8 cellular contexts compared by ENCODE assay signal in genomic region chr15:76866716-76867321, GRCh38. TPM values are rescaled to one million over a fixed set of nuclear protein-coding genes. Genes with fewer than 3 reads are reported as not detected.
A peak's percentile ranks its signal among the peaks of the same experiment; 100 is the strongest.
DNase-seq lines count a peak whose midpoint lies in the region; ATAC-seq, FAIRE-seq and TF ChIP-seq lines count a peak whose summit lies in the region.

No MANE protein-coding gene starts in this region.

- ATAC-seq in GM23338 (no peak), gastroesophageal sphincter (no peak)

- H3K9me3 Mint-ChIP-seq in GM23338: no peaks in the 10 kb centered on the region
- H3K9me3 Mint-ChIP-seq in activated CD4-positive, alpha-beta memory T cell treated with anti-CD3 and anti-CD28 coated beads, Interleukin-2, amount 10 ng/mL, durations not matched to agents 7 days and 5 days: no peaks in the 10 kb centered on the region

- no peaks in the 10 kb centered on the region for H3K9me2 ChIP-seq in GM23338 (ENCODE audit: insufficient read depth)

- H3K27ac ChIP-seq in GM23338 (ENCODE audit: low read depth) (no peak overlapping the region), RWPE1 (no peak overlapping the region), gastroesophageal sphincter (no peak overlapping the region), small intestine (ENCODE audit: low read depth in 1 of 2, low read length in 1 of 2) (no peak overlapping the region)

- H3K36me3 Mint-ChIP-seq in GM23338 (ENCODE audit: low read depth): no peaks in the 10 kb centered on the region
- peaks cover 3% of the 10 kb centered on the region for H3K36me3 Mint-ChIP-seq in activated CD4-positive, alpha-beta memory T cell treated with anti-CD3 and anti-CD28 coated beads, Interleukin-2, amount 10 ng/mL, durations not matched to agents 7 days and 5 days (ENCODE audit: low read depth)

- POLR2A ChIA-PET in RWPE1 (lab: Yijun Ruan, JAX; ENCODE audit: low non-redundant PET): no interaction called here
- POLR2A ChIA-PET in activated CD4-positive, alpha-beta memory T cell treated with anti-CD3 and anti-CD28 coated beads, Interleukin-2, amount 10 ng/mL, durations not matched to agents 7 days and 5 days (lab: Charles Lee): interaction anchor here (0.8 kb wide), 1 partner anchor 235 kb away, joined by 4 read pairs; no protein-coding TSS in a partner anchor

- DNase-seq in AML-193 (lab: John Stamatoyannopoulos, UW) (peak; percentile 32 to 41), GM23338 (ENCODE audit: low spot score) (peak; percentile 43), RWPE1 (ENCODE audit: low spot score) (peak; percentile 12), small intestine (peak; percentile 23), cortex of kidney (lab: John Stamatoyannopoulos, UW) (no peak), NK-92 (lab: John Stamatoyannopoulos, UW; ENCODE audit: unreplicated experiment) (no peak)
- DNase-seq in activated CD4-positive, alpha-beta memory T cell treated with anti-CD3 and anti-CD28 coated beads, Interleukin-2, amount 10 ng/mL, durations not matched to agents 7 days and 5 days: no peak

- H3K27me3 ChIP-seq in GM23338 (ENCODE audit: insufficient read depth) (no peaks in the 10 kb centered on the region), gastroesophageal sphincter (no peaks in the 10 kb centered on the region), small intestine (ENCODE audit: control insufficient read depth in 2 of 2, insufficient read depth in 2 of 2, low read length in 2 of 2) (no peaks in the 10 kb centered on the region)

- H3K4me2 ChIP-seq in GM23338: no peak overlapping the region

- H3K4me3 Mint-ChIP-seq in GM23338: no peak overlapping the region
- H3K4me3 Mint-ChIP-seq in activated CD4-positive, alpha-beta memory T cell treated with anti-CD3 and anti-CD28 coated beads, Interleukin-2, amount 10 ng/mL, durations not matched to agents 7 days and 5 days: no peak overlapping the region

- no peaks in the 10 kb centered on the region for H3F3A ChIP-seq in GM23338 (replicated peaks; ENCODE audit: low read depth)

- H3K4me1 ChIP-seq in GM23338 (ENCODE audit: insufficient read depth) (no peaks in the 10 kb centered on the region), gastroesophageal sphincter (peaks cover 0 to 16% (median 0%) of the 10 kb centered on the region in 3 donors), small intestine (ENCODE audit: control insufficient read depth in 2 of 2, insufficient read depth in 1 of 2, low read depth in 1 of 2, low read length in 1 of 2) (no peaks in the 10 kb centered on the region)

- H3K9me3 ChIP-seq in gastroesophageal sphincter: no peaks in the 10 kb centered on the region
- H3K9me3 ChIP-seq in small intestine (ENCODE audit: control insufficient read depth, low read depth): no peaks in the 10 kb centered on the region

- H3K27ac Mint-ChIP-seq in GM23338: no peak overlapping the region
- no peak overlapping the region for H3K27ac Mint-ChIP-seq in activated CD4-positive, alpha-beta memory T cell treated with anti-CD3 and anti-CD28 coated beads, Interleukin-2, amount 10 ng/mL, durations not matched to agents 7 days and 5 days

- H2AFZ ChIP-seq in GM23338: no peak overlapping the region

- TF ChIP-seq EP300 in gastroesophageal sphincter (IDR thresholded peaks at IDR 0.05): no peak

- peak; percentile 58 to 71 for TF ChIP-seq CTCF in GM23338 (conservative IDR thresholded peaks at IDR 0.05; ENCODE audit: low read depth in 2 of 2)
- TF ChIP-seq CTCF in RWPE1 (conservative IDR thresholded peaks at IDR 0.05; ENCODE audit: low read depth): peak; percentile 67
- TF ChIP-seq CTCF in gastroesophageal sphincter (IDR thresholded peaks at IDR 0.05): peak in 3 of 4 experiments; percentile 31 to 37 (median 34)

- no peaks in the 10 kb centered on the region for H3K36me3 ChIP-seq in GM23338 (ENCODE audit: insufficient read depth)
- H3K36me3 ChIP-seq in gastroesophageal sphincter: no peaks in the 10 kb centered on the region
- H3K36me3 ChIP-seq in small intestine (ENCODE audit: control insufficient read depth in 2 of 2, insufficient read depth in 2 of 2, low read length in 2 of 2): no peaks in the 10 kb centered on the region

- no peak for FAIRE-seq in small intestine (lab: Jason Lieb, UNC)

- H4K20me1 ChIP-seq in GM23338 (replicated peaks; ENCODE audit: insufficient read depth): no peaks in the 10 kb centered on the region

- H3K4me1 Mint-ChIP-seq in GM23338: no peaks in the 10 kb centered on the region
- H3K4me1 Mint-ChIP-seq in activated CD4-positive, alpha-beta memory T cell treated with anti-CD3 and anti-CD28 coated beads, Interleukin-2, amount 10 ng/mL, durations not matched to agents 7 days and 5 days: peaks cover 15% of the 10 kb centered on the region

- H3K79me2 ChIP-seq in GM23338 (replicated peaks; ENCODE audit: insufficient read depth): no peaks in the 10 kb centered on the region

- TF ChIP-seq POLR2A in gastroesophageal sphincter (IDR thresholded peaks at IDR 0.05): no peak

- H3K4me3 ChIP-seq in GM23338 (no peak overlapping the region), gastroesophageal sphincter (no peak overlapping the region), small intestine (ENCODE audit: low read depth in 1 of 2, low read length in 2 of 2) (no peak overlapping the region)

- no peaks in the 10 kb centered on the region for H3K27me3 Mint-ChIP-seq in GM23338 (ENCODE audit: insufficient read depth, low read depth, poor library complexity)
- H3K27me3 Mint-ChIP-seq in activated CD4-positive, alpha-beta memory T cell treated with anti-CD3 and anti-CD28 coated beads, Interleukin-2, amount 10 ng/mL, durations not matched to agents 7 days and 5 days: no peaks in the 10 kb centered on the region

- CTCF ChIA-PET in RWPE1 (lab: Yijun Ruan, JAX): no interaction called here
- CTCF ChIA-PET in activated CD4-positive, alpha-beta memory T cell treated with anti-CD3 and anti-CD28 coated beads, Interleukin-2, amount 10 ng/mL, durations not matched to agents 7 days and 5 days (lab: Charles Lee): interaction anchor here (2.3 kb wide), 1 partner anchor 675 kb away, joined by 7 read pairs; no protein-coding TSS in a partner anchor

TF ChIP-seq in GM23338, 12 proteins besides CTCF, POLR2A, EP300 and RAD21:
- TF ChIP-seq CREB1 (CRISPR knock-in tag; IDR thresholded peaks at IDR 0.05; ENCODE audit: low read depth) (no peak), JUNB (IDR thresholded peaks at IDR 0.05; ENCODE audit: unreplicated experiment) (no peak), EZH2phosphoT487 (IDR thresholded peaks at IDR 0.05; ENCODE audit: unreplicated experiment) (no peak), NANOG (IDR thresholded peaks at IDR 0.05; ENCODE audit: borderline replicate concordance) (no peak), ZNF331 (CRISPR knock-in tag; IDR thresholded peaks at IDR 0.05; ENCODE audit: low read depth) (no peak), STAT1 (IDR thresholded peaks at IDR 0.05; ENCODE audit: unreplicated experiment) (no peak), ETS1 (IDR thresholded peaks at IDR 0.05) (no peak)
- TF ChIP-seq, protein P1, sequence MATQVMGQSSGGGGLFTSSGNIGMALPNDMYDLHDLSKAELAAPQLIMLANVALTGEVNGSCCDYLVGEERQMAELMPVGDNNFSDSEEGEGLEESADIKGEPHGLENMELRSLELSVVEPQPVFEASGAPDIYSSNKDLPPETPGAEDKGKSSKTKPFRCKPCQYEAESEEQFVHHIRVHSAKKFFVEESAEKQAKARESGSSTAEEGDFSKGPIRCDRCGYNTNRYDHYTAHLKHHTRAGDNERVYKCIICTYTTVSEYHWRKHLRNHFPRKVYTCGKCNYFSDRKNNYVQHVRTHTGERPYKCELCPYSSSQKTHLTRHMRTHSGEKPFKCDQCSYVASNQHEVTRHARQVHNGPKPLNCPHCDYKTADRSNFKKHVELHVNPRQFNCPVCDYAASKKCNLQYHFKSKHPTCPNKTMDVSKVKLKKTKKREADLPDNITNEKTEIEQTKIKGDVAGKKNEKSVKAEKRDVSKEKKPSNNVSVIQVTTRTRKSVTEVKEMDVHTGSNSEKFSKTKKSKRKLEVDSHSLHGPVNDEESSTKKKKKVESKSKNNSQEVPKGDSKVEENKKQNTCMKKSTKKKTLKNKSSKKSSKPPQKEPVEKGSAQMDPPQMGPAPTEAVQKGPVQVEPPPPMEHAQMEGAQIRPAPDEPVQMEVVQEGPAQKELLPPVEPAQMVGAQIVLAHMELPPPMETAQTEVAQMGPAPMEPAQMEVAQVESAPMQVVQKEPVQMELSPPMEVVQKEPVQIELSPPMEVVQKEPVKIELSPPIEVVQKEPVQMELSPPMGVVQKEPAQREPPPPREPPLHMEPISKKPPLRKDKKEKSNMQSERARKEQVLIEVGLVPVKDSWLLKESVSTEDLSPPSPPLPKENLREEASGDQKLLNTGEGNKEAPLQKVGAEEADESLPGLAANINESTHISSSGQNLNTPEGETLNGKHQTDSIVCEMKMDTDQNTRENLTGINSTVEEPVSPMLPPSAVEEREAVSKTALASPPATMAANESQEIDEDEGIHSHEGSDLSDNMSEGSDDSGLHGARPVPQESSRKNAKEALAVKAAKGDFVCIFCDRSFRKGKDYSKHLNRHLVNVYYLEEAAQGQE (IDR thresholded peaks at IDR 0.05; ENCODE audit: unreplicated experiment): no peak

RNA-seq across cellular contexts. Expression of gene SCAPER, which starts 38.3 kb away (rescaled TPM):
- 9.1 and 15.0 TPM in 2 replicates for total RNA-seq in GM23338 (2014; rRNA removed; shearing (Covaris generic))
- polyA plus RNA-seq in GM23338 (2016; fragmentation: Nextera tagmentation; extraction: Ambion mirVana) (10.9 and 17.6 TPM in 2 replicates), small intestine (10 to 100 TPM in 1 of 3 donors, 1 to 10 TPM in 2; 8.1 to 19.5 (median 8.5) TPM)
- 10 to 100 TPM; 21.5 to 34.3 (median 28.7) TPM for total RNA-seq in gastroesophageal sphincter
- 10 to 100 TPM; 19.2 to 21.9 TPM for total RNA-seq in activated CD4-positive, alpha-beta memory T cell treated with anti-CD3 and anti-CD28 coated beads, Interleukin-2, amount 10 ng/mL, durations not matched to agents 7 days and 5 days

Comparison
In these comparisons a context has a peak if more than half of its experiments do, and no peak if none do; other contexts are left out.
1. DNase-seq: peak in AML-193 (2 of 2), GM23338 (single experiment), RWPE1 (single experiment) and small intestine (single experiment); none in activated CD4-positive, alpha-beta memory T cell treated with anti-CD3 and anti-CD28 coated beads, Interleukin-2, amount 10 ng/mL, durations not matched to agents 7 days and 5 days (single experiment), cortex of kidney (single experiment) and NK-92 (single experiment).
2. Peak in every context shown above with its lines, with median percentiles within 50 percentile points of each other: CTCF ChIP-seq.